ENCODE assay signal across 8 cellular contexts in the genomic region with DNA sequence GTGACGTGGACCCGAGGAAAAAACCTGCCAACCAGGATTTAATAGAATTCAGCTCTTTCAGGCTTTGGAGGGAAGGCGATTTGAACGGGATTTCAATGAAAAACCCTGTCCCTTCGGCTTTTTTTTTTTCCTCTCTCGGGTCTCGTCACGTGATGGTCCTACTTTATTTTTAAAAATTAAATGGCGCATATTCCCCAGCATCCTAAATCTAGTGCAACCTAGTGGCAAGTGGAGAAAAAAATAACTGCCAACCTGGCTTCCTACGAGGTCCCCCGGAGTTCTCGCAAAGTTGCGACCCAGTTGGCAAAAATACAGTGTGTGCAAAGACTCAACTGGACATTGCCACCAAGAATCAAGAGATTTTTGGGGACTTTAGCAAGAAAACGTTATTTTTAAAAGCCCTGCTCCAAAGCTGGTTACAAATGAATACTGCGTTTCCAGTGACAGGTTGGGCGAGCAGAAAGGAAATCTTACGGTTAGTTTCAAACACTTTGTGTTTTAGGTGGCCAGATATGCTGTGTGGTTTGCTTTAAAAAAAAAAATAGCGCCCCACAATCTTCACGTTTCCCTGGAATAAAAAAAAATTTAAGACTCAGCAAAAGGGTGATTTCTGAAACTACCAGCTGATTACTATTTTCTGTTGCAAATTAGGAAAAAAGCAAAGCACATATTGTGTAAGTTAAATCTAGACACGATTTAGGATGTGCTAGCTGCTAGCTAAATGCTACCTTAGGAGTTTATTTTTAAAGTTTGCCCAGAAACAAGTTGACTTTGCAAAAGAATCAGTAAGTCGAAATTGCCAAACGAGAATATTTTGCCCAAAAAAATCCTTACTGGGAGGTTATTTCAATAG. TPM values are rescaled to one million over a fixed set of nuclear protein-coding genes. Genes with fewer than 3 reads are reported as not detected.
DNase-seq lines count a peak whose midpoint lies in the region; ATAC-seq and TF ChIP-seq lines count a peak whose summit lies in the region.

No MANE protein-coding gene starts in this region.

- ATAC-seq in activated CD8-positive, alpha-beta T cell treated with anti-CD3 and anti-CD28 coated beads for 36 hours, result peak; percentile 15
- ATAC-seq in GM21619 (IDR thresholded peaks at IDR 0.05; ENCODE audit: unreplicated experiment), result no peak

- DNase-seq in COR-L47 (lab: John Stamatoyannopoulos, UW) (peak; percentile 71), HEK293T (ENCODE audit: extremely low spot score) (peak; percentile 46), NCI-H510A (lab: John Stamatoyannopoulos, UW) (peak; percentile 44), esophagus squamous epithelium (lab: John Stamatoyannopoulos, UW) (no peak), myocyte (ENCODE audit: low read depth) (peak; percentile 74), GOT3 (lab: John Stamatoyannopoulos, UW) (no peak)
- peak; percentile 37 for DNase-seq in activated CD8-positive, alpha-beta T cell treated with anti-CD3 and anti-CD28 coated beads for 36 hours

- peak overlapping the region; percentile 71 to 98 (median 86) for H3K4me3 ChIP-seq in esophagus squamous epithelium

- H3K27me3 ChIP-seq in esophagus squamous epithelium, result no peaks in the 10 kb centered on the region

- WGBS in esophagus squamous epithelium, 2 donors, result 4% methylated on average over 21 to 22 of the region's 22 CpGs

- H3K4me3 Mint-ChIP-seq in activated CD8-positive, alpha-beta T cell treated with anti-CD3 and anti-CD28 coated beads for 36 hours, result peak overlapping the region; percentile 92

- no peaks in the 10 kb centered on the region for H3K9me3 Mint-ChIP-seq in activated CD8-positive, alpha-beta T cell treated with anti-CD3 and anti-CD28 coated beads for 36 hours

- intact Hi-C loops in activated CD8-positive, alpha-beta T cell treated with anti-CD3 and anti-CD28 coated beads for 36 hours (cut with micrococcal nuclease), result loop anchor here (5.0 kb wide), 1 partner anchor 51 kb away; no protein-coding TSS in a partner anchor
- intact Hi-C loops in esophagus squamous epithelium (cut with DNase I), result no loop called here

- H3K27me3 Mint-ChIP-seq in activated CD8-positive, alpha-beta T cell treated with anti-CD3 and anti-CD28 coated beads for 36 hours, result no peaks in the 10 kb centered on the region

- H3K36me3 ChIP-seq in esophagus squamous epithelium, result peaks cover 0 to 11% (median 3%) of the 10 kb centered on the region in 3 donors

- H3K27ac ChIP-seq in esophagus squamous epithelium, result peak overlapping the region; percentile 97 to 100 (median 100)

- H3K36me3 Mint-ChIP-seq in activated CD8-positive, alpha-beta T cell treated with anti-CD3 and anti-CD28 coated beads for 36 hours (ENCODE audit: low read depth), result peaks cover 13% of the 10 kb centered on the region

- peaks cover 40% of the 10 kb centered on the region for H3K4me1 Mint-ChIP-seq in activated CD8-positive, alpha-beta T cell treated with anti-CD3 and anti-CD28 coated beads for 36 hours (ENCODE audit: low read depth)

- H3K4me1 ChIP-seq in esophagus squamous epithelium, result peaks cover 8 to 39% (median 17%) of the 10 kb centered on the region in 3 donors

- TF ChIP-seq CTCF in activated CD8-positive, alpha-beta T cell treated with anti-CD3 and anti-CD28 coated beads for 36 hours (IDR thresholded peaks at IDR 0.05), result peak; percentile 50
- TF ChIP-seq CTCF in esophagus squamous epithelium (IDR thresholded peaks at IDR 0.05), result peak in 4 of 6 experiments; percentile 35 to 48 (median 40)

- TF ChIP-seq POLR2A in esophagus squamous epithelium (IDR thresholded peaks at IDR 0.05), result no peak

- POLR2A ChIA-PET in HEK293T (lab: Yijun Ruan, JAX), result interaction anchor here (0.7 to 1.5 kb wide), 10 partner anchors 9 to 114 kb away, joined by 3 to 6 read pairs (median 3); no protein-coding TSS in a partner anchor
- POLR2A ChIA-PET in activated CD8-positive, alpha-beta T cell treated with anti-CD3 and anti-CD28 coated beads for 36 hours (lab: Charles Lee), result interaction anchor here (0.6 to 2.5 kb wide), 11 partner anchors 9 to 1009 kb away, joined by 3 to 7 read pairs (median 4); no protein-coding TSS in a partner anchor

- peak overlapping the region; percentile 98 for H3K27ac Mint-ChIP-seq in activated CD8-positive, alpha-beta T cell treated with anti-CD3 and anti-CD28 coated beads for 36 hours

- CTCF ChIA-PET in HEK293T (lab: Yijun Ruan, JAX), result interaction anchor here (0.7 kb wide), 1 partner anchor 61 kb away, joined by 3 read pairs; no protein-coding TSS in a partner anchor
- CTCF ChIA-PET in activated CD8-positive, alpha-beta T cell treated with anti-CD3 and anti-CD28 coated beads for 36 hours (lab: Charles Lee), result interaction anchor here (0.7 to 2.2 kb wide), 8 partner anchors 8 to 216 kb away, joined by 3 to 8 read pairs (median 4); no protein-coding TSS in a partner anchor

- H3K9me3 ChIP-seq in esophagus squamous epithelium, result no peaks in the 10 kb centered on the region

TF ChIP-seq in HEK293T, 16 proteins besides CTCF, POLR2A, EP300 and RAD21:
- TF ChIP-seq L3MBTL2 (conservative IDR thresholded peaks at IDR 0.05), result no peak
- no peak for TF ChIP-seq SP1 (IDR thresholded peaks at IDR 0.05)
- TF ChIP-seq CTBP1 (IDR thresholded peaks at IDR 0.05; ENCODE audit: borderline replicate concordance), result no peak
- TF ChIP-seq ARNT (IDR thresholded peaks at IDR 0.05), result no peak
- TF ChIP-seq LEF1 (IDR thresholded peaks at IDR 0.05; ENCODE audit: borderline replicate concordance), result no peak
- TF ChIP-seq ZNF384 (IDR thresholded peaks at IDR 0.05), result peak; percentile 54; the same call in 1 of the 2 replicates

RNA-seq across cellular contexts. Expression of a gene that starts 0.7 kb away (rescaled TPM):
- 10 to 100 TPM; 55.7 to 56.0 TPM for total RNA-seq in activated CD8-positive, alpha-beta T cell treated with anti-CD3 and anti-CD28 coated beads for 36 hours
- total RNA-seq in esophagus squamous epithelium (10 to 100 TPM; 16.8 to 33.8 (median 19.2) TPM), myocyte (12.3 and 16.2 TPM in 2 replicates)
- 15.8 TPM for polyA plus RNA-seq in myocyte (2012)

RNA-seq across cellular contexts. Expression of a gene that starts 6.4 kb away (rescaled TPM):
- 100 to 1,000 TPM in 1 of 2 experiments, 10 to 100 TPM in 1; 97.6 to 103 TPM for total RNA-seq in activated CD8-positive, alpha-beta T cell treated with anti-CD3 and anti-CD28 coated beads for 36 hours
- total RNA-seq in esophagus squamous epithelium (10 to 100 TPM; 22.4 to 40.6 (median 31.4) TPM), myocyte (6.5 and 10.7 TPM in 2 replicates)
- 14.6 TPM for polyA plus RNA-seq in myocyte (2012)

Comparison
In these comparisons a context has a peak if more than half of its experiments do, and no peak if none do; other contexts are left out.
1. DNase-seq: peak in COR-L47 (single experiment), HEK293T (single experiment), NCI-H510A (single experiment), activated CD8-positive, alpha-beta T cell treated with anti-CD3 and anti-CD28 coated beads for 36 hours (single experiment) and myocyte (single experiment); none in esophagus squamous epithelium (single experiment) and GOT3 (single experiment).